ENCODE assay signal across 15 cellular contexts in the genomic region with DNA sequence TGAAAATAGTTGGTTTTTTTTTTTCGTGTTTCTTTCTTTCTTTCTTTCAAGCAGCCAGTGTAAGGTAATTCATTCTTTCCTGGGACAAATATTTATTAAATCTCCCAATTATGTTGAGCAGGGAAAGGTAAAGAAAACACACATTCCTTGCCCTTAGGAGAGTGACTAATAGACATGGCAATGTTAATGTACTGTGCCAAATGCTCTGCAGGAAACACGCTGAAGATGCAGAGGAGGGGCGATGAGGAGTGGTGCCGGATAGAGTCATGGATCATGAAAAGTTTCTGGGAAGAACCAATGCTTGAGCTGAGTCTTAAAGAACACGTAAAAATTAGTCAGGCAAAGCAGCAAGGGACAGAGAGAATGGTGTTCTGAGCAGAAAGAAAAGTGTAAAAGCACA.
DNase-seq lines count a peak whose midpoint lies in the region; ATAC-seq, FAIRE-seq and TF ChIP-seq lines count a peak whose summit lies in the region.
"Had no signal": no experiment of that assay in that cellular context is flagged by ENCODE, and none has a peak within 500 bp of the region (broad histone marks: within the 10 kb centered on the region; RNA-seq: fewer than 3 reads in every experiment).

No MANE protein-coding gene starts in this region.

- DNase-seq in H54 (ENCODE audit: insufficient read length, low spot score) (peak; percentile 48), fibroblast of mammary gland (ENCODE audit: low read depth) (peak; percentile 31), skeletal muscle cell (ENCODE audit: low read depth) (peak; percentile 21), pons (ENCODE audit: low spot score) (no peak), NCI-H1436 (lab: John Stamatoyannopoulos, UW) (no peak), NCI-H2107 treated with DMSO at 0.1 percent for 48 hours (lab: John Stamatoyannopoulos, UW; ENCODE audit: unreplicated experiment) (no peak), amygdala (lab: John Stamatoyannopoulos, UW) (no peak)
- DNase-seq: activated T-cell treated with anti-CD3 and anti-CD28 coated beads, Interleukin-2, amount 50 U/mL, for 4 hours; body of pancreas; Caco-2; NCI-H1105 treated with DMSO at 0.1 percent for 48 hours; NCI-H748 treated with DMSO at 0.1 percent for 48 hours; testis had no signal

- TF ChIP-seq CTCF in fibroblast of mammary gland (conservative IDR thresholded peaks at IDR 0.05; ENCODE audit: control insufficient read depth, insufficient read depth, low read depth, low read length), result no peak

- FAIRE-seq in H54 (lab: Jason Lieb, UNC), result peak; percentile 81

- TF ChIP-seq POLR2A in H54 (IDR thresholded peaks at IDR 0.05; ENCODE audit: low read depth, low read length), result no peak

- no peak overlapping the region for H3K4me3 ChIP-seq in fibroblast of mammary gland (ENCODE audit: control insufficient read depth, low read depth, low read length)
- no peak overlapping the region for H3K4me3 ChIP-seq in skeletal muscle cell (ENCODE audit: low read depth, low read length)
- H3K4me3 ChIP-seq: body of pancreas, testis had no signal

- ATAC-seq in SK-N-SH treated with all-trans-retinoic acid at 6 μM for 48 hours, result peak; percentile 91
- ATAC-seq: activated T-cell treated with anti-CD3 and anti-CD28 coated beads, Interleukin-2, amount 50 U/mL, for 4 hours; body of pancreas; sciatic nerve had no signal

TF ChIP-seq in SK-N-SH treated with all-trans-retinoic acid at 6 μM for 48 hours, 23 proteins besides CTCF, POLR2A, EP300 and RAD21:
- TF ChIP-seq, protein P1, sequence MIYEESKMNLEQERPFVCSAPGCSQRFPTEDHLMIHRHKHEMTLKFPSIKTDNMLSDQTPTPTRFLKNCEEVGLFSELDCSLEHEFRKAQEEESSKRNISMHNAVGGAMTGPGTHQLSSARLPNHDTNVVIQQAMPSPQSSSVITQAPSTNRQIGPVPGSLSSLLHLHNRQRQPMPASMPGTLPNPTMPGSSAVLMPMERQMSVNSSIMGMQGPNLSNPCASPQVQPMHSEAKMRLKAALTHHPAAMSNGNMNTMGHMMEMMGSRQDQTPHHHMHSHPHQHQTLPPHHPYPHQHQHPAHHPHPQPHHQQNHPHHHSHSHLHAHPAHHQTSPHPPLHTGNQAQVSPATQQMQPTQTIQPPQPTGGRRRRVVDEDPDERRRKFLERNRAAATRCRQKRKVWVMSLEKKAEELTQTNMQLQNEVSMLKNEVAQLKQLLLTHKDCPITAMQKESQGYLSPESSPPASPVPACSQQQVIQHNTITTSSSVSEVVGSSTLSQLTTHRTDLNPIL (CRISPR knock-in tag; IDR thresholded peaks at IDR 0.05; ENCODE audit: low read depth), result no peak
- 0 out of 2 replicates have a peak, but pooled peaks have one; percentile 17 for TF ChIP-seq ZC3H10 (CRISPR knock-in tag; IDR thresholded peaks at IDR 0.05)
- no peak for TF ChIP-seq ZFP30 (CRISPR knock-in tag; IDR thresholded peaks at IDR 0.05)
- TF ChIP-seq PPARA (CRISPR knock-in tag; IDR thresholded peaks at IDR 0.05; ENCODE audit: borderline replicate concordance), result no peak
- TF ChIP-seq ZNF70 (CRISPR knock-in tag; IDR thresholded peaks at IDR 0.05), result no peak
- TF ChIP-seq ARNTL (CRISPR knock-in tag; IDR thresholded peaks at IDR 0.05; ENCODE audit: borderline replicate concordance, low read depth), result no peak
- TF ChIP-seq, protein P2, sequence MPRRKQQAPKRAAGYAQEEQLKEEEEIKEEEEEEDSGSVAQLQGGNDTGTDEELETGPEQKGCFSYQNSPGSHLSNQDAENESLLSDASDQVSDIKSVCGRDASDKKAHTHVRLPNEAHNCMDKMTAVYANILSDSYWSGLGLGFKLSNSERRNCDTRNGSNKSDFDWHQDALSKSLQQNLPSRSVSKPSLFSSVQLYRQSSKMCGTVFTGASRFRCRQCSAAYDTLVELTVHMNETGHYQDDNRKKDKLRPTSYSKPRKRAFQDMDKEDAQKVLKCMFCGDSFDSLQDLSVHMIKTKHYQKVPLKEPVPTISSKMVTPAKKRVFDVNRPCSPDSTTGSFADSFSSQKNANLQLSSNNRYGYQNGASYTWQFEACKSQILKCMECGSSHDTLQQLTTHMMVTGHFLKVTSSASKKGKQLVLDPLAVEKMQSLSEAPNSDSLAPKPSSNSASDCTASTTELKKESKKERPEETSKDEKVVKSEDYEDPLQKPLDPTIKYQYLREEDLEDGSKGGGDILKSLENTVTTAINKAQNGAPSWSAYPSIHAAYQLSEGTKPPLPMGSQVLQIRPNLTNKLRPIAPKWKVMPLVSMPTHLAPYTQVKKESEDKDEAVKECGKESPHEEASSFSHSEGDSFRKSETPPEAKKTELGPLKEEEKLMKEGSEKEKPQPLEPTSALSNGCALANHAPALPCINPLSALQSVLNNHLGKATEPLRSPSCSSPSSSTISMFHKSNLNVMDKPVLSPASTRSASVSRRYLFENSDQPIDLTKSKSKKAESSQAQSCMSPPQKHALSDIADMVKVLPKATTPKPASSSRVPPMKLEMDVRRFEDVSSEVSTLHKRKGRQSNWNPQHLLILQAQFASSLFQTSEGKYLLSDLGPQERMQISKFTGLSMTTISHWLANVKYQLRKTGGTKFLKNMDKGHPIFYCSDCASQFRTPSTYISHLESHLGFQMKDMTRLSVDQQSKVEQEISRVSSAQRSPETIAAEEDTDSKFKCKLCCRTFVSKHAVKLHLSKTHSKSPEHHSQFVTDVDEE (CRISPR knock-in tag; IDR thresholded peaks at IDR 0.05), result no peak
- TF ChIP-seq, protein P3, sequence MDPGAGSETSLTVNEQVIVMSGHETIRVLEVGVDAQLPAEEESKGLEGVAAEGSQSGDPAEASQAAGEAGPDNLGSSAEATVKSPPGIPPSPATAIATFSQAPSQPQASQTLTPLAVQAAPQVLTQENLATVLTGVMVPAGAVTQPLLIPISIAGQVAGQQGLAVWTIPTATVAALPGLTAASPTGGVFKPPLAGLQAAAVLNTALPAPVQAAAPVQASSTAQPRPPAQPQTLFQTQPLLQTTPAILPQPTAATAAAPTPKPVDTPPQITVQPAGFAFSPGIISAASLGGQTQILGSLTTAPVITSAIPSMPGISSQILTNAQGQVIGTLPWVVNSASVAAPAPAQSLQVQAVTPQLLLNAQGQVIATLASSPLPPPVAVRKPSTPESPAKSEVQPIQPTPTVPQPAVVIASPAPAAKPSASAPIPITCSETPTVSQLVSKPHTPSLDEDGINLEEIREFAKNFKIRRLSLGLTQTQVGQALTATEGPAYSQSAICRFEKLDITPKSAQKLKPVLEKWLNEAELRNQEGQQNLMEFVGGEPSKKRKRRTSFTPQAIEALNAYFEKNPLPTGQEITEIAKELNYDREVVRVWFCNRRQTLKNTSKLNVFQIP (CRISPR knock-in tag; IDR thresholded peaks at IDR 0.05; ENCODE audit: borderline replicate concordance, low read depth), result no peak
- TF ChIP-seq ZFP3 (CRISPR knock-in tag; IDR thresholded peaks at IDR 0.05), result no peak
TF ChIP-seq in SK-N-SH treated with all-trans-retinoic acid at 6 μM for 48 hours: peak in this region for 1.

Comparison
In these comparisons a context has a peak if more than half of its experiments do, and no peak if none do; other contexts are left out.
1. DNase-seq: peak in H54 (single experiment), fibroblast of mammary gland (single experiment) and skeletal muscle cell (single experiment); none in pons (single experiment), NCI-H1436 (single experiment), NCI-H2107 treated with DMSO at 0.1 percent for 48 hours (single experiment) and amygdala (0 of 56).